In the genomic region with DNA sequence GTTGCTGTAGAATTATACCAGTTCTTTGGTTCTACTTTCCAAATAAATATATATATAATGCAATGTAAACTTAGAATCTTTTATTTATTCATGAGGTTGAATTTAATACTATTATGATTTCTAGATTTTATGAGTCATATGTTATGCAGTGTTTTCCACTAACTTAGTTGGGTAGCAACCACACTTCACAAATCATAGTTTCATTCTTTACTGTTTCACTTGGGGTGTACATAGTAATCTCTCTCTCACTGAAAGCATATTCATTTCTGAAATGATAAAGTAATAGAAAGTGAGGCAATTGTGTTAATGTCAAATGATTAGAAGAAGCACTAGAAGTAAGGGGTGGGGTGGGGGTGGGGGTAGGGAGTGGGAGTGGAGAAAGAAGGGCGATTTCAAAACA, we compare ENCODE assay signal across 1 cellular context.
TF ChIP-seq lines count a peak whose summit lies in the region.

No MANE protein-coding gene starts in this region.

TF ChIP-seq in IMR-90, 13 proteins besides CTCF, POLR2A, EP300 and RAD21:
- no peak for TF ChIP-seq CEBPB (IDR thresholded peaks at IDR 0.05; ENCODE audit: low read depth, low read length)
- 0 out of 2 replicates have a peak, but pooled peaks have one; percentile 41 for TF ChIP-seq FOS (IDR thresholded peaks at IDR 0.05; ENCODE audit: low read depth, low read length)
- TF ChIP-seq MAZ (IDR thresholded peaks at IDR 0.05; ENCODE audit: borderline replicate concordance, low read depth, low read length) = no peak
- TF ChIP-seq BHLHE40 (IDR thresholded peaks at IDR 0.05; ENCODE audit: low read depth, low read length) = no peak
- no peak for TF ChIP-seq MAFK (IDR thresholded peaks at IDR 0.05; ENCODE audit: low read depth, low read length)
- TF ChIP-seq, protein P1, sequence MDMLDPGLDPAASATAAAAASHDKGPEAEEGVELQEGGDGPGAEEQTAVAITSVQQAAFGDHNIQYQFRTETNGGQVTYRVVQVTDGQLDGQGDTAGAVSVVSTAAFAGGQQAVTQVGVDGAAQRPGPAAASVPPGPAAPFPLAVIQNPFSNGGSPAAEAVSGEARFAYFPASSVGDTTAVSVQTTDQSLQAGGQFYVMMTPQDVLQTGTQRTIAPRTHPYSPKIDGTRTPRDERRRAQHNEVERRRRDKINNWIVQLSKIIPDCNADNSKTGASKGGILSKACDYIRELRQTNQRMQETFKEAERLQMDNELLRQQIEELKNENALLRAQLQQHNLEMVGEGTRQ (IDR thresholded peaks at IDR 0.05; ENCODE audit: low read depth, low read length) = no peak
- TF ChIP-seq MXI1 (IDR thresholded peaks at IDR 0.05; ENCODE audit: borderline replicate concordance, low read depth, low read length) = no peak
- TF ChIP-seq RFX5 (IDR thresholded peaks at IDR 0.05; ENCODE audit: low read depth, low read length) = no peak
- TF ChIP-seq SMC3 (IDR thresholded peaks at IDR 0.05; ENCODE audit: low read depth, low read length) = no peak
